Comparison of ENCODE assay signal across 10 cellular contexts in genomic region chr1:32470991-32471694, GRCh38. TPM values are rescaled to one million over a fixed set of nuclear protein-coding genes. Genes with fewer than 3 reads are reported as not detected.
DNase-seq lines count a peak whose midpoint lies in the region; ATAC-seq and FAIRE-seq lines count a peak whose summit lies in the region.
"Had no signal": no experiment of that assay in that cellular context is flagged by ENCODE, and none has a peak within 500 bp of the region (broad histone marks: within the 10 kb centered on the region; RNA-seq: fewer than 3 reads in every experiment).

No MANE protein-coding gene starts in this region.

- WGBS in small intestine, 3 donors = 67 to 79% (median 70%) methylated on average over 24 to 28 of the region's 28 CpGs

- H3K36me3 ChIP-seq in CD4-positive, alpha-beta memory T cell (ENCODE audit: insufficient read depth, low read length) = no peaks in the 10 kb centered on the region
- H3K36me3 ChIP-seq in small intestine (ENCODE audit: control insufficient read depth in 2 of 2, insufficient read depth in 2 of 2, low read length in 2 of 2) = no peaks in the 10 kb centered on the region

- CTCF ChIA-PET in activated CD8-positive, alpha-beta T cell treated with anti-CD3 and anti-CD28 coated beads, Interleukin-2, amount 10 ng/mL, durations not matched to agents 7 days and 5 days (lab: Charles Lee) = interaction anchor here (0.8 kb wide), 1 partner anchor 10 kb away, joined by 3 read pairs; no protein-coding TSS in a partner anchor
- CTCF ChIA-PET in CD4-positive, alpha-beta memory T cell (lab: Charles Lee; ENCODE audit: partially characterized antibody) = no interaction called here

- POLR2A ChIA-PET in activated CD8-positive, alpha-beta T cell treated with anti-CD3 and anti-CD28 coated beads, Interleukin-2, amount 10 ng/mL, durations not matched to agents 7 days and 5 days (lab: Charles Lee) = interaction anchor here (0.5 kb wide), 1 partner anchor 494 kb away, joined by 3 read pairs; no protein-coding TSS in a partner anchor
- POLR2A ChIA-PET in CD4-positive, alpha-beta memory T cell (lab: Charles Lee; ENCODE audit: partially characterized antibody) = no interaction called here

- no peak overlapping the region for H3K4me3 Mint-ChIP-seq in activated CD8-positive, alpha-beta T cell treated with anti-CD3 and anti-CD28 coated beads, Interleukin-2, amount 10 ng/mL, durations not matched to agents 7 days and 5 days
- no peak overlapping the region for H3K4me3 Mint-ChIP-seq in CD4-positive, alpha-beta memory T cell
- H3K4me3 Mint-ChIP-seq: activated naive CD8-positive, alpha-beta T cell had no signal

- no peaks in the 10 kb centered on the region for H3K36me3 Mint-ChIP-seq in activated CD8-positive, alpha-beta T cell treated with anti-CD3 and anti-CD28 coated beads, Interleukin-2, amount 10 ng/mL, durations not matched to agents 7 days and 5 days (ENCODE audit: low read depth)
- no peaks in the 10 kb centered on the region for H3K36me3 Mint-ChIP-seq in CD4-positive, alpha-beta memory T cell
- H3K36me3 Mint-ChIP-seq: activated naive CD8-positive, alpha-beta T cell; naive thymus-derived CD8-positive, alpha-beta T cell had no signal

- no peak overlapping the region for H3K27ac Mint-ChIP-seq in activated CD8-positive, alpha-beta T cell treated with anti-CD3 and anti-CD28 coated beads, Interleukin-2, amount 10 ng/mL, durations not matched to agents 7 days and 5 days
- H3K27ac Mint-ChIP-seq in CD4-positive, alpha-beta memory T cell = no peak overlapping the region
- H3K27ac Mint-ChIP-seq: activated naive CD8-positive, alpha-beta T cell; naive thymus-derived CD8-positive, alpha-beta T cell had no signal

- intact Hi-C loops in CD4-positive, alpha-beta memory T cell (cut with micrococcal nuclease) = no loop called here

- H3K4me1 Mint-ChIP-seq in activated CD8-positive, alpha-beta T cell treated with anti-CD3 and anti-CD28 coated beads, Interleukin-2, amount 10 ng/mL, durations not matched to agents 7 days and 5 days (ENCODE audit: low read depth) = no peaks in the 10 kb centered on the region
- H3K4me1 Mint-ChIP-seq in CD4-positive, alpha-beta memory T cell = no peaks in the 10 kb centered on the region

- H3K4me1 ChIP-seq in CD4-positive, alpha-beta memory T cell (ENCODE audit: insufficient read depth, low read length) = no peaks in the 10 kb centered on the region
- no peaks in the 10 kb centered on the region for H3K4me1 ChIP-seq in small intestine (ENCODE audit: control insufficient read depth in 2 of 2, insufficient read depth in 1 of 2, low read depth in 1 of 2, low read length in 1 of 2)

- H3K9me3 ChIP-seq in CD4-positive, alpha-beta memory T cell (ENCODE audit: control insufficient read depth in 1 of 2, low read length in 2 of 2) = no peaks in the 10 kb centered on the region
- H3K9me3 ChIP-seq in small intestine (ENCODE audit: control insufficient read depth, low read depth) = no peaks in the 10 kb centered on the region

- H3K4me3 ChIP-seq in CD4-positive, alpha-beta memory T cell (ENCODE audit: low read length in 2 of 2) = no peak overlapping the region
- no peak overlapping the region for H3K4me3 ChIP-seq in small intestine (ENCODE audit: low read depth in 1 of 2, low read length in 2 of 2)

- FAIRE-seq in small intestine (lab: Jason Lieb, UNC) = no peak

- H3K27me3 ChIP-seq in CD4-positive, alpha-beta memory T cell (ENCODE audit: insufficient read depth, low read length) = peaks cover 8% of the 10 kb centered on the region
- H3K27me3 ChIP-seq in small intestine (ENCODE audit: control insufficient read depth in 2 of 2, insufficient read depth in 2 of 2, low read length in 2 of 2) = peaks cover 0 to 11% of the 10 kb centered on the region in 2 donors

- peaks cover 13% of the 10 kb centered on the region for H3K27me3 Mint-ChIP-seq in activated CD8-positive, alpha-beta T cell treated with anti-CD3 and anti-CD28 coated beads, Interleukin-2, amount 10 ng/mL, durations not matched to agents 7 days and 5 days (ENCODE audit: low read depth)
- H3K27me3 Mint-ChIP-seq in CD4-positive, alpha-beta memory T cell = peaks cover 23 to 30% of the 10 kb centered on the region in 2 donors

- H3K9me3 Mint-ChIP-seq in activated CD8-positive, alpha-beta T cell treated with anti-CD3 and anti-CD28 coated beads, Interleukin-2, amount 10 ng/mL, durations not matched to agents 7 days and 5 days (ENCODE audit: insufficient read depth) = no peaks in the 10 kb centered on the region
- H3K9me3 Mint-ChIP-seq in CD4-positive, alpha-beta memory T cell = no peaks in the 10 kb centered on the region
- H3K9me3 Mint-ChIP-seq: naive thymus-derived CD8-positive, alpha-beta T cell had no signal

- ATAC-seq in activated CD8-positive, alpha-beta T cell treated with anti-CD3 and anti-CD28 coated beads, Interleukin-2, amount 10 ng/mL, durations not matched to agents 7 days and 5 days = peak; percentile 49

- H3K27ac ChIP-seq in CD4-positive, alpha-beta memory T cell (ENCODE audit: low read depth, low read length) = no peak overlapping the region
- no peak overlapping the region for H3K27ac ChIP-seq in small intestine (ENCODE audit: low read depth in 1 of 2, low read length in 1 of 2)

- DNase-seq in stimulated activated CD4-positive, alpha-beta T cell treated with anti-CD3 and anti-CD28 coated beads, Interleukin-15, amount 100 ng/mL, for 24 hours = peak; percentile 32
- no peak for DNase-seq in stimulated activated CD4-positive, alpha-beta T cell treated with anti-CD3 and anti-CD28 coated beads, Interleukin-4, amount 100 ng/mL, for 4 hours
- DNase-seq in activated CD8-positive, alpha-beta T cell treated with anti-CD3 and anti-CD28 coated beads, Interleukin-2, amount 10 ng/mL, durations not matched to agents 7 days and 5 days = no peak
- DNase-seq in islet precursor cell (peak; percentile 62), Kasumi-1 (lab: John Stamatoyannopoulos, UW) (no peak), small intestine (no peak), NCI-H1436 treated with DMSO at 0.1 percent for 48 hours (lab: John Stamatoyannopoulos, UW) (no peak)
- DNase-seq in CD4-positive, alpha-beta memory T cell = no peak

RNA-seq across cellular contexts. Expression of gene ZBTB8B, which starts 6.3 kb away (rescaled TPM):
- not detected for total RNA-seq in activated CD8-positive, alpha-beta T cell treated with anti-CD3 and anti-CD28 coated beads, Interleukin-2, amount 10 ng/mL, durations not matched to agents 7 days and 5 days
- not detected for total RNA-seq in CD4-positive, alpha-beta memory T cell
- not detected for polyA plus RNA-seq in CD4-positive, alpha-beta memory T cell
- polyA plus RNA-seq in small intestine = under 1 TPM in 1 of 3 donors, not detected in 2; 0.03 TPM
- total RNA-seq: naive thymus-derived CD8-positive, alpha-beta T cell had no signal
- polyA plus RNA-seq: naive thymus-derived CD8-positive, alpha-beta T cell had no signal

Comparison
In these comparisons a context has a peak if more than half of its experiments do, and no peak if none do; other contexts are left out.
1. DNase-seq: peak in stimulated activated CD4-positive, alpha-beta T cell treated with anti-CD3 and anti-CD28 coated beads, Interleukin-15, amount 100 ng/mL, for 24 hours (single experiment) and islet precursor cell (single experiment); none in stimulated activated CD4-positive, alpha-beta T cell treated with anti-CD3 and anti-CD28 coated beads, Interleukin-4, amount 100 ng/mL, for 4 hours (0 of 2), activated CD8-positive, alpha-beta T cell treated with anti-CD3 and anti-CD28 coated beads, Interleukin-2, amount 10 ng/mL, durations not matched to agents 7 days and 5 days (single experiment), Kasumi-1 (0 of 2), CD4-positive, alpha-beta memory T cell (0 of 5), small intestine (single experiment) and NCI-H1436 treated with DMSO at 0.1 percent for 48 hours (single experiment).